35 cellular contexts compared by ENCODE assay signal in the genomic region with DNA sequence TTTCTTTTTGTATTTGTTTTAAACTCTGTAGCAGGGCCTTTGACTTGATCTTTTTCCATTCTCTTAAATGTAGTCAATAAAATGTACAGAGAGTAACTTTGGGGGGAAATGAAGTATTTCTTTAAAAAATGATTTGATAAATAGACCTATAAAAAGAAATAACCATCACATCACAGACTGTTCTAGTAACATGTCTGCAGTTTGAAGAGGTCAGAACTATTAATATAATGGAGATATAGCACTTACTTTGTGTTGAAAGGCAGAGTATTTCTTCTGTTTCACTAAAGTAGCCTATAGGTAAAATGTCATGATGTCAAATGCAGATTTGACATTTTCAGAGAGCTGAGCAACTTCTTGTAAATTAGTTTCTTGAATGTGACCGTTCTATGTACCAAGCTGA. TPM values are rescaled to one million over a fixed set of nuclear protein-coding genes. Genes with fewer than 3 reads are reported as not detected.
"Had no signal": no experiment of that assay in that cellular context is flagged by ENCODE, and none has a peak within 500 bp of the region (broad histone marks: within the 10 kb centered on the region; RNA-seq: fewer than 3 reads in every experiment).

No MANE protein-coding gene starts in this region.

- H3K4me3 ChIP-seq: body of pancreas, breast epithelium had no signal

- H3K9me3 ChIP-seq: body of pancreas, breast epithelium had no signal

- H3K36me3 ChIP-seq: brain microvascular endothelial cell, breast epithelium had no signal

- FAIRE-seq: astrocyte, TTC549 had no signal

- H3K27ac ChIP-seq: body of pancreas, brain microvascular endothelial cell, breast epithelium, VCaP had no signal

- DNase-seq: activated B cell treated with CpG ODN at 0.5 μM for 24 hours; activated CD4-positive, alpha-beta memory T cell treated with anti-CD3 and anti-CD28 coated beads for 36 hours; activated CD4-positive, alpha-beta T cell treated with anti-CD3 and anti-CD28 coated beads for 4 hours; activated CD4-positive, alpha-beta T cell treated with anti-CD3 and anti-CD28 coated beads, Interleukin-2, amount 10 ng/mL, durations not matched to agents 24 days and 14 days; activated CD4-positive, alpha-beta T cell treated with anti-CD3 and anti-CD28 coated beads, Interleukin-2, amount 50 U/mL, for 1 hour; activated CD4-positive, alpha-beta T cell treated with anti-CD3 and anti-CD28 coated beads, Interleukin-2, amount 50 U/mL, for 4 hours; activated CD4-positive, CD25-positive, alpha-beta regulatory T cell treated with anti-CD3 and anti-CD28 coated beads, Interleukin-2, amount 50 U/mL, for 72 hours; activated CD8-positive, alpha-beta memory T cell treated with anti-CD3 and anti-CD28 coated beads, Interleukin-2, amount 50 U/mL, for 4 hours; activated CD8-positive, alpha-beta T cell treated with anti-CD3 and anti-CD28 coated beads for 36 hours; activated effector memory CD4-positive, alpha-beta T cell treated with Interleukin-2 at 50 U/mL for 16 hours; activated gamma-delta T cell; activated naive CD4-positive, alpha-beta T cell treated with anti-CD3 and anti-CD28 coated beads, Interleukin-2, amount 10 ng/mL, durations not matched to agents 7 days and 5 days; activated naive CD4-positive, alpha-beta T cell treated with Interleukin-2 at 50 U/mL for 16 hours; activated naive CD8-positive, alpha-beta T cell treated with anti-CD3 and anti-CD28 coated beads, Interleukin-2, amount 10 ng/mL, durations not matched to agents 7 days and 5 days; activated naive CD8-positive, alpha-beta T cell treated with anti-CD3 and anti-CD28 coated beads, Interleukin-2, amount 50 U/mL, for 24 hours; activated T-cell treated with anti-CD3 and anti-CD28 coated beads for 4 hours; activated T-cell treated with anti-CD3 and anti-CD28 coated beads, Interleukin-2, amount 50 U/mL, for 1 hour; activated T-cell treated with anti-CD3 and anti-CD28 coated beads, Interleukin-2, amount 50 U/mL, for 4 hours; activated T-cell treated with anti-CD3 and anti-CD28 coated beads, Interleukin-2, amount 50 U/mL, for 72 hours; aorta; body of pancreas; brain microvascular endothelial cell; cerebellar nuclear complex; SW 1271; T-helper 1 cell; T-helper 2 cell; T-helper 9 cell had no signal

- ATAC-seq: activated CD8-positive, alpha-beta T cell treated with anti-CD3 and anti-CD28 coated beads for 36 hours; activated naive CD8-positive, alpha-beta T cell treated with anti-CD3 and anti-CD28 coated beads, Interleukin-2, amount 50 U/mL, for 24 hours; activated T-cell treated with anti-CD3 and anti-CD28 coated beads, Interleukin-2, amount 50 U/mL, for 4 hours; activated T-cell treated with anti-CD3 and anti-CD28 coated beads, Interleukin-2, amount 50 U/mL, for 72 hours; body of pancreas had no signal

- H3K27me3 ChIP-seq: body of pancreas, brain microvascular endothelial cell, breast epithelium had no signal

- H3K4me1 ChIP-seq: body of pancreas, breast epithelium had no signal

RNA-seq across cellular contexts. Expression of a gene that starts 55.7 kb away (rescaled TPM):
- total RNA-seq: activated B cell treated with CpG ODN at 0.5 μM for 24 hours; activated CD4-positive, alpha-beta memory T cell treated with anti-CD3 and anti-CD28 coated beads for 36 hours; activated CD4-positive, alpha-beta T cell treated with anti-CD3 and anti-CD28 coated beads, Interleukin-2, amount 10 ng/mL, durations not matched to agents 24 days and 14 days; activated CD8-positive, alpha-beta memory T cell treated with anti-CD3 and anti-CD28 coated beads for 36 hours; activated CD8-positive, alpha-beta T cell treated with anti-CD3 and anti-CD28 coated beads for 36 hours; activated naive CD8-positive, alpha-beta T cell treated with anti-CD3 and anti-CD28 coated beads, Interleukin-2, amount 10 ng/mL, durations not matched to agents 7 days and 5 days; activated T-cell treated with anti-CD3 and anti-CD28 coated beads, Interleukin-2, amount 50 U/mL, for 4 hours; activated T-cell treated with anti-CD3 and anti-CD28 coated beads, Interleukin-2, amount 50 U/mL, for 72 hours; activated T-helper 1 cell treated with anti-CD3 and anti-CD28 coated beads, Interleukin-12 subunit alpha, Interleukin-12 subunit beta, Interleukin-2, Interleukin-4 antibody, amounts not matched to agents 30 ng/mL and 10 ng/mL and 1 ng/mL, durations not matched to agents 14 hours and 24 hours and 36 hours; activated T-helper 2 cell treated with anti-CD3 and anti-CD28 coated beads, Interferon-gamma antibody, Interleukin-2, Interleukin-4, amounts not matched to agents 10 μg/mL and 5 μg/mL and 100 μg/mL, durations not matched to agents 14 hours and 24 hours and 36 hours; aorta; astrocyte; body of pancreas; breast epithelium had no signal
- polyA plus RNA-seq: adipose tissue, aorta had no signal
